Comparison of ENCODE assay signal across 27 cellular contexts in genomic region chr21:41651396-41651795, GRCh38.
DNase-seq lines count a peak whose midpoint lies in the region; ATAC-seq and TF ChIP-seq lines count a peak whose summit lies in the region.
"Had no signal": no experiment of that assay in that cellular context is flagged by ENCODE, and none has a peak within 500 bp of the region (broad histone marks: within the 10 kb centered on the region; RNA-seq: fewer than 3 reads in every experiment).

No MANE protein-coding gene starts in this region.

- peaks cover 0 to 6% (median 0%) of the 10 kb centered on the region in 7 donors for H3K9me3 Mint-ChIP-seq in CD14-positive monocyte
- H3K9me3 Mint-ChIP-seq: dendritic cell treated with granulocyte-macrophage colony-stimulating factor and Interleukin-4, amounts not matched to agents 40 ng/mL and 50 ng/mL, for 4 days; naive thymus-derived CD8-positive, alpha-beta T cell; stimulated activated naive CD8-positive, alpha-beta T cell treated with anti-CD3 and anti-CD28 coated beads, Interleukin-15, Interleukin-2, amounts not matched to agents 100 ng/mL and 50 ng/mL, for 24 hours had no signal

- no peaks in the 10 kb centered on the region for H3K27me3 ChIP-seq in MG63
- H3K27me3 ChIP-seq: upper lobe of left lung had no signal

- peak overlapping the region; percentile 17 for H3K27ac ChIP-seq in epithelial cell of prostate

- TF ChIP-seq CTCF in CD14-positive monocyte (IDR thresholded peaks at IDR 0.05): no peak

- peaks cover 7% of the 10 kb centered on the region for H3K9me3 ChIP-seq in MG63
- H3K9me3 ChIP-seq: upper lobe of left lung had no signal

- intact Hi-C loops in CD14-positive monocyte (cut with micrococcal nuclease): loop anchor here in 1 of 2 donors (10.0 kb wide), 1 partner anchor 53 kb away; no protein-coding TSS in a partner anchor
- intact Hi-C loops in sciatic nerve (cut with DNase I): no loop called here

- DNase-seq in CD14-positive monocyte (ENCODE audit: low spot score) (no peak), MG63 (peak; percentile 86), epithelial cell of prostate (ENCODE audit: low read depth, low spot score) (no peak), sciatic nerve (ENCODE audit: low spot score) (peak; percentile 43), activated gamma-delta T cell (lab: John Stamatoyannopoulos, UW) (no peak), iPS-NIHi7 (ENCODE audit: extremely low spot score) (no peak)
- DNase-seq: activated CD4-positive, alpha-beta T cell treated with anti-CD3 and anti-CD28 coated beads for 36 hours; activated CD8-positive, alpha-beta memory T cell treated with anti-CD3 and anti-CD28 coated beads, Interleukin-2, amount 10 ng/mL, durations not matched to agents 7 days and 5 days; Calu3; foreskin melanocyte; hypothalamus; islet precursor cell; KBM-7; mesenchymal stem cell; naive thymus-derived CD8-positive, alpha-beta T cell; NCI-H1048; NCI-H187 treated with DMSO at 0.1 percent for 48 hours; NK-92 treated with Interleukin-12 subunit alpha and Interleukin-12 subunit beta, amount 100 ng/mL, for 24 hours; SHP77; stimulated activated CD4-positive, alpha-beta T cell treated with anti-CD3 and anti-CD28 coated beads, Interleukin-4, amount 100 ng/mL, for 24 hours; SW 1271; upper lobe of left lung had no signal

- H3K4me1 Mint-ChIP-seq in CD14-positive monocyte: peaks cover 21% of the 10 kb centered on the region
- H3K4me1 Mint-ChIP-seq: activated CD4-positive, alpha-beta T cell treated with anti-CD3 and anti-CD28 coated beads for 36 hours; activated CD8-positive, alpha-beta memory T cell treated with anti-CD3 and anti-CD28 coated beads, Interleukin-2, amount 10 ng/mL, durations not matched to agents 7 days and 5 days; naive thymus-derived CD8-positive, alpha-beta T cell had no signal

- H3K27ac Mint-ChIP-seq in CD14-positive monocyte: peak overlapping the region in 5 of 7 donors; percentile 10 to 73 (median 50)
- H3K27ac Mint-ChIP-seq: activated CD4-positive, alpha-beta T cell treated with anti-CD3 and anti-CD28 coated beads for 36 hours; activated CD8-positive, alpha-beta memory T cell treated with anti-CD3 and anti-CD28 coated beads, Interleukin-2, amount 10 ng/mL, durations not matched to agents 7 days and 5 days; dendritic cell treated with granulocyte-macrophage colony-stimulating factor and Interleukin-4, amounts not matched to agents 40 ng/mL and 50 ng/mL, for 4 days; naive thymus-derived CD8-positive, alpha-beta T cell; progenitor cell of endocrine pancreas; stimulated activated naive CD8-positive, alpha-beta T cell treated with anti-CD3 and anti-CD28 coated beads, Interleukin-15, Interleukin-2, amounts not matched to agents 100 ng/mL and 50 ng/mL, for 24 hours had no signal

- H3K27me3 Mint-ChIP-seq in CD14-positive monocyte (ENCODE audit: low read depth in 3 of 3): peaks cover 6 to 18% (median 9%) of the 10 kb centered on the region in 3 donors

- no peaks in the 10 kb centered on the region for H3K36me3 Mint-ChIP-seq in CD14-positive monocyte
- H3K36me3 Mint-ChIP-seq: activated CD8-positive, alpha-beta memory T cell treated with anti-CD3 and anti-CD28 coated beads, Interleukin-2, amount 10 ng/mL, durations not matched to agents 7 days and 5 days; naive thymus-derived CD8-positive, alpha-beta T cell had no signal

- no peaks in the 10 kb centered on the region for H3K36me3 ChIP-seq in MG63
- H3K36me3 ChIP-seq: upper lobe of left lung had no signal

- peak overlapping the region; percentile 40 to 78 for H3K4me3 Mint-ChIP-seq in CD14-positive monocyte
- H3K4me3 Mint-ChIP-seq: activated CD4-positive, alpha-beta T cell treated with anti-CD3 and anti-CD28 coated beads for 36 hours; activated CD8-positive, alpha-beta memory T cell treated with anti-CD3 and anti-CD28 coated beads, Interleukin-2, amount 10 ng/mL, durations not matched to agents 7 days and 5 days; dendritic cell treated with granulocyte-macrophage colony-stimulating factor and Interleukin-4, amounts not matched to agents 40 ng/mL and 50 ng/mL, for 4 days; naive thymus-derived CD8-positive, alpha-beta T cell; stimulated activated naive CD8-positive, alpha-beta T cell treated with anti-CD3 and anti-CD28 coated beads, Interleukin-15, Interleukin-2, amounts not matched to agents 100 ng/mL and 50 ng/mL, for 24 hours had no signal

- H3K4me3 ChIP-seq in MG63: no peak overlapping the region
- H3K4me3 ChIP-seq: skin epidermis, upper lobe of left lung had no signal

- no peak for ATAC-seq in sciatic nerve
- no peak for ATAC-seq in GM21381 (IDR thresholded peaks at IDR 0.05; ENCODE audit: unreplicated experiment)
- ATAC-seq: activated CD4-positive, alpha-beta T cell treated with anti-CD3 and anti-CD28 coated beads for 36 hours; activated CD8-positive, alpha-beta memory T cell treated with anti-CD3 and anti-CD28 coated beads, Interleukin-2, amount 10 ng/mL, durations not matched to agents 7 days and 5 days; naive thymus-derived CD8-positive, alpha-beta T cell had no signal

Comparison
In these comparisons a context has a peak if more than half of its experiments do, and no peak if none do; other contexts are left out.
1. DNase-seq: peak in MG63 (single experiment) and sciatic nerve (single experiment); none in CD14-positive monocyte (single experiment), epithelial cell of prostate (single experiment), activated gamma-delta T cell (single experiment) and iPS-NIHi7 (single experiment).